Comparison of ENCODE assay signal across 8 cellular contexts in the genomic region with DNA sequence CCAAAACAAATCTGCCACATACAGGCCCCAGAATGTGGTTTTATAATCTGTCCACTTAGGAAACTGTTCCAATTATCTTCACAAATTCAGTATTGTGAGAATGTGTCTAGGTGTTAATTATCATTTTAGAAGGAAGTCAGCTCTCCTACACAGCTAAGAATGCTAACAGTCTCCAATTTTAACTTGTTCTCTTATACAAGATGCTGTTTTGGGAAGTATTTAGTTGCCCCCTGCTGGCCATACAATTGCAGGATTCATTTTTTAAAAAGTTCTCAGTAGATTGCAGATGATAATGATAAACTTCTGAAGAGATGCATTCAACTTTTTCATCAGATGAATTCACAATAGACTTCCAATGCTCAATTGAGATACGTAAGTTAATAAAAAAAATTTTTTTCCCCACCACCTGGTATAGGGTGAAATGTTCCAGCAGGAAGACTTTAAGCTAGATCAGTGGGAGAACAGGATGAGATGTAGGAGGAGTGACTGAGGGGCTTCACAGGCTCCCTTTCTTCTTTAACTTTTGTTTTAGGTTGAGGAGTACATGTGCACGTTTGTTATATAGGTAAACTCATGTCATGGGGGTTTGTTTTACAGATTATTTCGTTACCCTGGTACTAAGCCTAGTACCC. TPM values are rescaled to one million over a fixed set of nuclear protein-coding genes. Genes with fewer than 3 reads are reported as not detected.
A peak's percentile ranks its signal among the peaks of the same experiment; 100 is the strongest.
DNase-seq lines count a peak whose midpoint lies in the region; ATAC-seq lines count a peak whose summit lies in the region.

No MANE protein-coding gene starts in this region.

- no peaks in the 10 kb centered on the region for H3K27me3 Mint-ChIP-seq in activated T-cell treated with anti-CD3 and anti-CD28 coated beads, Interleukin-2, amount 50 U/mL, for 4 hours (ENCODE audit: low read depth)

- intact Hi-C loops in left cardiac atrium (cut with DNase I), result no loop called here

- no peak overlapping the region for H3K4me3 Mint-ChIP-seq in activated T-cell treated with anti-CD3 and anti-CD28 coated beads, Interleukin-2, amount 50 U/mL, for 4 hours

- H3K4me1 Mint-ChIP-seq in activated T-cell treated with anti-CD3 and anti-CD28 coated beads, Interleukin-2, amount 50 U/mL, for 4 hours (ENCODE audit: low read depth), result no peaks in the 10 kb centered on the region

- peak; percentile 1 for DNase-seq in NK-92 treated with Interleukin-12 subunit alpha and Interleukin-12 subunit beta, amount 100 ng/mL, for 24 hours (lab: John Stamatoyannopoulos, UW)
- DNase-seq in NK-92 (lab: John Stamatoyannopoulos, UW; ENCODE audit: unreplicated experiment), result no peak
- DNase-seq in NCI-H446 (lab: John Stamatoyannopoulos, UW), result peak; percentile 7 to 58
- peak; percentile 18 for DNase-seq in activated T-cell treated with anti-CD3 and anti-CD28 coated beads, Interleukin-2, amount 50 U/mL, for 4 hours
- no peak for DNase-seq in left cardiac atrium
- peak; percentile 2 to 12 for DNase-seq in stimulated activated CD4-positive, alpha-beta T cell treated with anti-CD3 and anti-CD28 coated beads, Interleukin-15, amount 100 ng/mL, for 48 hours (ENCODE audit: low read depth in 2 of 2)
- no peak for DNase-seq in C1 segment of cervical spinal cord (lab: John Stamatoyannopoulos, UW)

- peak; percentile 79 for ATAC-seq in GM21825 (IDR thresholded peaks at IDR 0.05; ENCODE audit: unreplicated experiment)
- ATAC-seq in activated T-cell treated with anti-CD3 and anti-CD28 coated beads, Interleukin-2, amount 50 U/mL, for 4 hours, result no peak
- ATAC-seq in left cardiac atrium, result peak; percentile 50 to 60

- no peaks in the 10 kb centered on the region for H3K36me3 Mint-ChIP-seq in activated T-cell treated with anti-CD3 and anti-CD28 coated beads, Interleukin-2, amount 50 U/mL, for 4 hours (ENCODE audit: insufficient read depth)

- H3K9me3 Mint-ChIP-seq in activated T-cell treated with anti-CD3 and anti-CD28 coated beads, Interleukin-2, amount 50 U/mL, for 4 hours, result no peaks in the 10 kb centered on the region

RNA-seq across cellular contexts. Expression of gene OSBPL8, which starts 27.3 kb away (rescaled TPM):
- total RNA-seq in activated T-cell treated with anti-CD3 and anti-CD28 coated beads, Interleukin-2, amount 50 U/mL, for 4 hours, result 10 to 100 TPM; 81.3 to 91.9 (median 87.3) TPM
- total RNA-seq in left cardiac atrium, result 10 to 100 TPM; 34.5 to 38.8 TPM

Comparison
In these comparisons a context has a peak if more than half of its experiments do, and no peak if none do; other contexts are left out.
1. DNase-seq: peak in NK-92 treated with Interleukin-12 subunit alpha and Interleukin-12 subunit beta, amount 100 ng/mL, for 24 hours (single experiment), NCI-H446 (2 of 2), activated T-cell treated with anti-CD3 and anti-CD28 coated beads, Interleukin-2, amount 50 U/mL, for 4 hours (single experiment) and stimulated activated CD4-positive, alpha-beta T cell treated with anti-CD3 and anti-CD28 coated beads, Interleukin-15, amount 100 ng/mL, for 48 hours (2 of 2); none in NK-92 (single experiment), left cardiac atrium (single experiment) and C1 segment of cervical spinal cord (0 of 14).
2. ATAC-seq: peak in GM21825 (single experiment) and left cardiac atrium (2 of 2); none in activated T-cell treated with anti-CD3 and anti-CD28 coated beads, Interleukin-2, amount 50 U/mL, for 4 hours (0 of 2).